Comparison of ENCODE assay signal across 29 cellular contexts in genomic region chr10:130973127-130973839, GRCh38.
"Had no signal": no experiment of that assay in that cellular context is flagged by ENCODE, and none has a peak within 500 bp of the region (broad histone marks: within the 10 kb centered on the region; RNA-seq: fewer than 3 reads in every experiment).

No MANE protein-coding gene starts in this region.

- H3K9me3 ChIP-seq: adrenal gland, body of pancreas, colonic mucosa had no signal

- H3K27me3 ChIP-seq: adrenal gland, body of pancreas, colonic mucosa had no signal

- FAIRE-seq: endometrium, endothelial cell of umbilical vein, frontal cortex had no signal

- DNase-seq: activated B cell treated with CpG ODN at 0.5 μM for 24 hours; activated CD4-positive, alpha-beta memory T cell treated with anti-CD3 and anti-CD28 coated beads, Interleukin-2, amount 10 ng/mL, durations not matched to agents 7 days and 5 days; activated CD4-positive, alpha-beta T cell treated with anti-CD3 and anti-CD28 coated beads, Interleukin-2, amount 10 ng/mL, durations not matched to agents 24 days and 14 days; activated CD4-positive, alpha-beta T cell treated with anti-CD3 and anti-CD28 coated beads, Interleukin-2, amount 50 U/mL, for 4 hours; activated CD8-positive, alpha-beta memory T cell treated with anti-CD3 and anti-CD28 coated beads, Interleukin-2, amount 50 U/mL, for 4 hours; activated effector memory CD4-positive, alpha-beta T cell treated with anti-CD3 and anti-CD28 coated beads, Interleukin-2, amount 50 U/mL, for 16 hours; activated naive CD4-positive, alpha-beta T cell treated with anti-CD3 and anti-CD28 coated beads for 36 hours; activated naive CD8-positive, alpha-beta T cell treated with anti-CD3 and anti-CD28 coated beads for 36 hours; activated naive CD8-positive, alpha-beta T cell treated with anti-CD3 and anti-CD28 coated beads, Interleukin-2, amount 50 U/mL, for 24 hours; activated T-cell treated with anti-CD3 and anti-CD28 coated beads, Interleukin-2, amount 50 U/mL, for 1 hour; activated T-cell treated with anti-CD3 and anti-CD28 coated beads, Interleukin-2, amount 50 U/mL, for 48 hours; amygdala; aorta; colonic mucosa; effector CD8-positive, alpha-beta T cell; foreskin fibroblast; glutamatergic neuron; heart left ventricle; T-helper 1 cell; T-helper 17 cell; T1000; WERI-Rb-1 had no signal

- ATAC-seq: activated CD4-positive, CD25-positive, alpha-beta regulatory T cell treated with anti-CD3 and anti-CD28 coated beads, Interleukin-2, amount 50 U/mL, for 24 hours; activated naive CD8-positive, alpha-beta T cell treated with anti-CD3 and anti-CD28 coated beads, Interleukin-2, amount 50 U/mL, for 24 hours; body of pancreas; heart left ventricle; T-helper 17 cell had no signal

- H3K36me3 ChIP-seq: adrenal gland, colonic mucosa, heart left ventricle, WERI-Rb-1 had no signal

- H3K4me1 ChIP-seq: adrenal gland, colonic mucosa, heart left ventricle had no signal

- H3K27ac ChIP-seq: adrenal gland, body of pancreas, colonic mucosa, epithelial cell of prostate, heart left ventricle, WERI-Rb-1 had no signal

- H3K4me3 ChIP-seq: adrenal gland, body of pancreas, colonic mucosa, heart left ventricle had no signal
